In genomic region chr1:114549137-114549536, GRCh38 we compare ENCODE assay signal across 1 cellular context.
TF ChIP-seq lines count a peak whose summit lies in the region.

No MANE protein-coding gene starts in this region.

TF ChIP-seq in K562, 482 proteins besides CTCF, POLR2A, EP300 and RAD21 (continued from another document):
- TF ChIP-seq CBX3 (IDR thresholded peaks at IDR 0.05; ENCODE audit: borderline replicate concordance in 1 of 2, low read length in 2 of 2) = no peak
- TF ChIP-seq USF2 (CRISPR knock-in tag; IDR thresholded peaks at IDR 0.05) = no peak
- TF ChIP-seq MAX (CRISPR knock-in tag; IDR thresholded peaks at IDR 0.05) = no peak
- no peak for TF ChIP-seq ARID3A (IDR thresholded peaks at IDR 0.05; ENCODE audit: borderline replicate concordance, low read depth, low read length)
